17 cellular contexts compared by ENCODE assay signal in the genomic region with DNA sequence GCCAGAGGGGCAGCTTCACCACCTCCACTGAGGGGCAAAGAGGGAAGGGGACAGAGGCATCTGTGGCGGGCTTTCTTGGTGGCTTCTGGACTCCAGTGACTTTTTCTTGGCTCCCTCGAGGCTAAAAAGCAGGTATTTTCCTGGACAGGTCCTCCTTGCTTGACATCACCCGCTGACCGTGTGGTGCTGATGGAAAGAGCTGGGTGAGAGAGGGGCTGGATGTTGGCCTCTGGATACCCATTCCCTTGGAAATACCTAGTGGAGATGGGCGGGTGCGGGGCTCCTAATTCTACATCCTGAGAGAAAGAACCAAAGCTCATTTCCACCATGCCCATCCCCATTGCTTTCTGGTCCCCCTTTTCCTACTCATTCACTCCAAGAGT.
"Had no signal": no experiment of that assay in that cellular context is flagged by ENCODE, and none has a peak within 500 bp of the region (broad histone marks: within the 10 kb centered on the region; RNA-seq: fewer than 3 reads in every experiment).

No MANE protein-coding gene starts in this region.

- ATAC-seq: left colon; lower lobe of right lung; stimulated activated memory B cell treated with anti-CD40 and anti-IgM and Interleukin-4, amounts not matched to agents 10 μg/mL and 1 μg/mL and 100 μg/mL, for 72 hours had no signal

- H3K4me1 Mint-ChIP-seq: central memory CD8-positive, alpha-beta T cell; stimulated activated memory B cell treated with anti-CD40 and anti-IgM and Interleukin-4, amounts not matched to agents 10 μg/mL and 1 μg/mL and 100 μg/mL, for 72 hours had no signal

- H3K4me3 ChIP-seq: heart left ventricle, lower lobe of right lung, neural progenitor cell, ovary had no signal

- H3K36me3 Mint-ChIP-seq: brain; neural progenitor cell; stimulated activated memory B cell treated with anti-CD40 and anti-IgM and Interleukin-4, amounts not matched to agents 10 μg/mL and 1 μg/mL and 100 μg/mL, for 72 hours had no signal

- H3K27me3 ChIP-seq: heart left ventricle, neural progenitor cell, ovary had no signal

- H3K36me3 ChIP-seq: gastrocnemius medialis, lower lobe of right lung, neural progenitor cell, ovary had no signal

- H3K27ac ChIP-seq: lower lobe of right lung, neural progenitor cell, ovary had no signal

- H3K9me3 Mint-ChIP-seq: activated naive CD4-positive, alpha-beta T cell treated with anti-CD3 and anti-CD28 coated beads for 36 hours; activated T-helper 2 cell treated with anti-CD3 and anti-CD28 coated beads, Interferon-gamma antibody, Interleukin-2, Interleukin-4, amounts not matched to agents 10 μg/mL and 5 μg/mL and 100 μg/mL, durations not matched to agents 14 hours and 24 hours and 36 hours; central memory CD8-positive, alpha-beta T cell; neural progenitor cell; stimulated activated memory B cell treated with anti-CD40 and anti-IgM and Interleukin-4, amounts not matched to agents 10 μg/mL and 1 μg/mL and 100 μg/mL, for 72 hours had no signal

- H3K4me3 Mint-ChIP-seq: activated naive CD4-positive, alpha-beta T cell treated with anti-CD3 and anti-CD28 coated beads for 36 hours; central memory CD8-positive, alpha-beta T cell; neural progenitor cell; stimulated activated memory B cell treated with anti-CD40 and anti-IgM and Interleukin-4, amounts not matched to agents 10 μg/mL and 1 μg/mL and 100 μg/mL, for 72 hours had no signal

- H3K4me2 ChIP-seq: neural progenitor cell had no signal

- H3K9me3 ChIP-seq: gastrocnemius medialis, heart left ventricle, lower lobe of right lung, ovary had no signal

- DNase-seq: activated CD4-positive, alpha-beta T cell treated with anti-CD3 and anti-CD28 coated beads, Interleukin-2, amount 50 U/mL, for 48 hours; activated CD4-positive, CD25-positive, alpha-beta regulatory T cell treated with anti-CD3 and anti-CD28 coated beads, Interleukin-2, amount 50 U/mL, for 72 hours; activated naive CD4-positive, alpha-beta T cell treated with anti-CD3 and anti-CD28 coated beads for 36 hours; cortex of kidney; effector memory CD4-positive, alpha-beta T cell; gastrocnemius medialis; heart left ventricle; left colon; lower lobe of right lung; midbrain; ovary; stimulated activated CD4-positive, alpha-beta T cell treated with anti-CD3 and anti-CD28 coated beads, Interleukin-2, amount 100 ng/mL, for 48 hours had no signal

- H3K27ac Mint-ChIP-seq: activated naive CD4-positive, alpha-beta T cell treated with anti-CD3 and anti-CD28 coated beads for 36 hours; activated T-helper 2 cell treated with anti-CD3 and anti-CD28 coated beads, Interferon-gamma antibody, Interleukin-2, Interleukin-4, amounts not matched to agents 10 μg/mL and 5 μg/mL and 100 μg/mL, durations not matched to agents 14 hours and 24 hours and 36 hours; neural progenitor cell; stimulated activated memory B cell treated with anti-CD40 and anti-IgM and Interleukin-4, amounts not matched to agents 10 μg/mL and 1 μg/mL and 100 μg/mL, for 72 hours had no signal
